Comparison of ENCODE assay signal across 11 cellular contexts in genomic region chr2:9252002-9252357, GRCh38. TPM values are rescaled to one million over a fixed set of nuclear protein-coding genes. Genes with fewer than 3 reads are reported as not detected.
DNase-seq lines count a peak whose midpoint lies in the region; TF ChIP-seq lines count a peak whose summit lies in the region.
"Had no signal": no experiment of that assay in that cellular context is flagged by ENCODE, and none has a peak within 500 bp of the region (broad histone marks: within the 10 kb centered on the region; RNA-seq: fewer than 3 reads in every experiment).

No MANE protein-coding gene starts in this region.

- POLR2A ChIA-PET in Caco-2 (lab: Charles Lee) (no interaction called here), RWPE1 (lab: Yijun Ruan, JAX; ENCODE audit: low non-redundant PET) (no interaction called here)

- H3K4me1 ChIP-seq in Caco-2 (peaks cover 27% of the 10 kb centered on the region), esophagus muscularis mucosa (peaks cover 52 to 67% (median 65%) of the 10 kb centered on the region in 4 donors)

- TF ChIP-seq CTCF in Caco-2 (IDR thresholded peaks at IDR 0.05; ENCODE audit: insufficient read depth in 1 of 2, low read depth in 1 of 2, low read length in 1 of 2, severe bottlenecking in 1 of 2, unreplicated experiment in 1 of 2) (no peak), RWPE1 (conservative IDR thresholded peaks at IDR 0.05; ENCODE audit: low read depth) (no peak), esophagus muscularis mucosa (IDR thresholded peaks at IDR 0.05) (no peak), osteocyte (IDR thresholded peaks at IDR 0.05) (no peak)

- peaks cover 26% of the 10 kb centered on the region for H3K4me1 Mint-ChIP-seq in Caco-2 (ENCODE audit: low read depth, unreplicated experiment)
- H3K4me1 Mint-ChIP-seq in osteocyte (ENCODE audit: unreplicated experiment): peaks cover 79% of the 10 kb centered on the region
- H3K4me1 Mint-ChIP-seq: activated naive CD8-positive, alpha-beta T cell treated with anti-CD3 and anti-CD28 coated beads, Interleukin-2, amount 50 U/mL, for 24 hours; naive thymus-derived CD8-positive, alpha-beta T cell had no signal

- H3K4me3 Mint-ChIP-seq in Caco-2 (ENCODE audit: unreplicated experiment): no peak overlapping the region
- no peak overlapping the region for H3K4me3 Mint-ChIP-seq in osteocyte (ENCODE audit: unreplicated experiment)
- H3K4me3 Mint-ChIP-seq: activated naive CD8-positive, alpha-beta T cell treated with anti-CD3 and anti-CD28 coated beads, Interleukin-2, amount 50 U/mL, for 24 hours; naive thymus-derived CD8-positive, alpha-beta T cell had no signal

- H3K36me3 ChIP-seq in Caco-2 (ENCODE audit: control insufficient read depth, insufficient read depth, low read length) (no peaks in the 10 kb centered on the region; the same call in 1 of the 2 replicates), esophagus muscularis mucosa (no peaks in the 10 kb centered on the region)

- DNase-seq in Caco-2 (peak; percentile 33 to 69), RWPE1 (ENCODE audit: low spot score) (no peak), esophagus muscularis mucosa (ENCODE audit: extremely low spot score) (no peak), osteocyte (ENCODE audit: extremely low spot score, unreplicated experiment) (no peak), kidney glomerular epithelial cell (lab: John Stamatoyannopoulos, UW) (no peak), germinal center (ENCODE audit: low spot score) (no peak), COR-L47 (lab: John Stamatoyannopoulos, UW) (no peak), globus pallidus (ENCODE audit: low spot score) (no peak)
- DNase-seq: activated naive CD8-positive, alpha-beta T cell treated with anti-CD3 and anti-CD28 coated beads, Interleukin-2, amount 50 U/mL, for 24 hours; naive thymus-derived CD8-positive, alpha-beta T cell; stimulated activated CD8-positive, alpha-beta memory T cell treated with anti-CD3 and anti-CD28 coated beads, Interleukin-4, amount 100 ng/mL, for 48 hours had no signal

- no TSS peak for BruUV-seq in Caco-2 (replicated peaks; lab: Mats Ljungman, UMichigan)

- no peak for TF ChIP-seq EP300 in esophagus muscularis mucosa (IDR thresholded peaks at IDR 0.05)

- 82% methylated on average over 5 of the region's 5 CpGs for WGBS in esophagus muscularis mucosa

- H3K27ac Mint-ChIP-seq in Caco-2 (ENCODE audit: unreplicated experiment): peak overlapping the region; percentile 10
- H3K27ac Mint-ChIP-seq in osteocyte (ENCODE audit: unreplicated experiment): peak overlapping the region; percentile 98
- H3K27ac Mint-ChIP-seq: activated naive CD8-positive, alpha-beta T cell treated with anti-CD3 and anti-CD28 coated beads, Interleukin-2, amount 50 U/mL, for 24 hours had no signal

- intact Hi-C loops in Caco-2 (cut with micrococcal nuclease; ENCODE audit: unreplicated experiment) (no loop called here), esophagus muscularis mucosa (cut with DNase I) (no loop called here)

- no peaks in the 10 kb centered on the region for H3K9me3 ChIP-seq in Caco-2
- no peaks in the 10 kb centered on the region for H3K9me3 ChIP-seq in esophagus muscularis mucosa

- H3K27me3 ChIP-seq in Caco-2 (replicated peaks; ENCODE audit: control insufficient read depth, insufficient read depth, low read length): no peaks in the 10 kb centered on the region
- no peaks in the 10 kb centered on the region for H3K27me3 ChIP-seq in esophagus muscularis mucosa

- H3K27me3 Mint-ChIP-seq in Caco-2 (ENCODE audit: insufficient read depth, unreplicated experiment): no peaks in the 10 kb centered on the region
- no peaks in the 10 kb centered on the region for H3K27me3 Mint-ChIP-seq in osteocyte (ENCODE audit: unreplicated experiment)

- H3K36me3 Mint-ChIP-seq in Caco-2 (ENCODE audit: insufficient read depth, unreplicated experiment): peaks cover 10% of the 10 kb centered on the region
- H3K36me3 Mint-ChIP-seq in osteocyte (ENCODE audit: unreplicated experiment): peaks cover 2% of the 10 kb centered on the region
- H3K36me3 Mint-ChIP-seq: naive thymus-derived CD8-positive, alpha-beta T cell had no signal

- TF ChIP-seq POLR2A in esophagus muscularis mucosa (IDR thresholded peaks at IDR 0.05; ENCODE audit: low read depth): no peak

- CTCF ChIA-PET in Caco-2 (lab: Charles Lee) (interaction anchor here (0.6 kb wide), 1 partner anchor 270 kb away, joined by 4 read pairs; no protein-coding TSS in a partner anchor), RWPE1 (lab: Yijun Ruan, JAX) (no interaction called here)

- H3K27ac ChIP-seq in RWPE1: peak overlapping the region; percentile 95
- H3K27ac ChIP-seq in esophagus muscularis mucosa (replicated peaks in 1 of 4): peak overlapping the region in 3 of 4 donors; percentile 31 to 57 (median 42)

- no peak overlapping the region for H3K4me3 ChIP-seq in Caco-2 (ENCODE audit: low read depth, low read length)
- H3K4me3 ChIP-seq in esophagus muscularis mucosa: no peak overlapping the region

- no peaks in the 10 kb centered on the region for H3K9me3 Mint-ChIP-seq in Caco-2 (ENCODE audit: unreplicated experiment)
- no peaks in the 10 kb centered on the region for H3K9me3 Mint-ChIP-seq in osteocyte (ENCODE audit: unreplicated experiment)
- H3K9me3 Mint-ChIP-seq: activated naive CD8-positive, alpha-beta T cell treated with anti-CD3 and anti-CD28 coated beads, Interleukin-2, amount 50 U/mL, for 24 hours; naive thymus-derived CD8-positive, alpha-beta T cell had no signal

RNA-seq across cellular contexts. Expression of gene ASAP2, which starts 45.4 kb away (rescaled TPM):
- total RNA-seq in Caco-2 (2022) (25.6 and 27.8 TPM in 2 replicates), esophagus muscularis mucosa (10 to 100 TPM; 18.7 to 24.0 (median 21.3) TPM), osteocyte (91.0 and 94.7 TPM in 2 replicates)
- total RNA-seq: naive thymus-derived CD8-positive, alpha-beta T cell had no signal

Comparison
In these comparisons a context has a peak if more than half of its experiments do, and no peak if none do; other contexts are left out.
1. DNase-seq: peak in Caco-2 (2 of 2); none in RWPE1 (single experiment), esophagus muscularis mucosa (single experiment), osteocyte (single experiment), kidney glomerular epithelial cell (single experiment), germinal center (single experiment), COR-L47 (single experiment) and globus pallidus (single experiment).